In the genomic region with DNA sequence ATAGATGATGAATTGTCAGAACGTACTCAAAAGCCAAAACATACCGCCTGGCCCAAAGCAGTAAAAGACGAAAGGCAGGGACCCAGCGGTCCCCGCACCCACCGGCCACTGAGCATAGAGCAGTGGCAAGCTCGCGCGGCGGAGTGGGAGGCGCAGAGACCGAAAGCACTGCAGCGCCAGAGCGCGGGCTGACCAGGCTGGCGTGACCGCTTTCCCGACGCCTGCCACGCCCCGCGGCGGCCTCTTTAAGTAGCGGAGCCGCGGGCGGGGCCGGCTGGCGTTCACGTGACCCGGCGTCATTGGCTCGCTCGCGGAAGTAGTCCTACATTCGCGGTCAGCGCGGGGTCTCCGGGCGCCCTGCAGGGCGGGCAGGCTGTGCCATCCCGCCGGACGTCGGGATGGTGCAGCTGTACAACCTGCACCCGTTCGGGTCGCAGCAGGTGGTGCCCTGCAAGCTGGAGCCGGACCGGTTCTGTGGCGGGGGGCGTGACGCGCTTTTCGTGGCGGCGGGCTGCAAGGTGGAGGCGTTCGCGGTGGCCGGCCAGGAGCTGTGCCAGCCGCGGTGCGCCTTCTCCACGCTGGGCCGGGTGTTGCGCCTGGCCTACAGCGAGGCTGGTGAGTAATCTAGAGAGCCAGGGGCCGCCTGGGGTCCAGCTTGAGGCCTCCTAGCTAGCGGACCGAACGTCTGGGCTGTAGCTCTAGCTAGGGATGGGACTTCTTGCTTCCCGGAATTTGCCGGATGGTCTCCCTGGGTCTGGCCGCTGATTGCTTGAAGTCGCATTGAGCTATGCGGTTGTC, we compare ENCODE assay signal across 1 cellular context.
TF ChIP-seq lines count a peak whose summit lies in the region.

A gene with protein sequence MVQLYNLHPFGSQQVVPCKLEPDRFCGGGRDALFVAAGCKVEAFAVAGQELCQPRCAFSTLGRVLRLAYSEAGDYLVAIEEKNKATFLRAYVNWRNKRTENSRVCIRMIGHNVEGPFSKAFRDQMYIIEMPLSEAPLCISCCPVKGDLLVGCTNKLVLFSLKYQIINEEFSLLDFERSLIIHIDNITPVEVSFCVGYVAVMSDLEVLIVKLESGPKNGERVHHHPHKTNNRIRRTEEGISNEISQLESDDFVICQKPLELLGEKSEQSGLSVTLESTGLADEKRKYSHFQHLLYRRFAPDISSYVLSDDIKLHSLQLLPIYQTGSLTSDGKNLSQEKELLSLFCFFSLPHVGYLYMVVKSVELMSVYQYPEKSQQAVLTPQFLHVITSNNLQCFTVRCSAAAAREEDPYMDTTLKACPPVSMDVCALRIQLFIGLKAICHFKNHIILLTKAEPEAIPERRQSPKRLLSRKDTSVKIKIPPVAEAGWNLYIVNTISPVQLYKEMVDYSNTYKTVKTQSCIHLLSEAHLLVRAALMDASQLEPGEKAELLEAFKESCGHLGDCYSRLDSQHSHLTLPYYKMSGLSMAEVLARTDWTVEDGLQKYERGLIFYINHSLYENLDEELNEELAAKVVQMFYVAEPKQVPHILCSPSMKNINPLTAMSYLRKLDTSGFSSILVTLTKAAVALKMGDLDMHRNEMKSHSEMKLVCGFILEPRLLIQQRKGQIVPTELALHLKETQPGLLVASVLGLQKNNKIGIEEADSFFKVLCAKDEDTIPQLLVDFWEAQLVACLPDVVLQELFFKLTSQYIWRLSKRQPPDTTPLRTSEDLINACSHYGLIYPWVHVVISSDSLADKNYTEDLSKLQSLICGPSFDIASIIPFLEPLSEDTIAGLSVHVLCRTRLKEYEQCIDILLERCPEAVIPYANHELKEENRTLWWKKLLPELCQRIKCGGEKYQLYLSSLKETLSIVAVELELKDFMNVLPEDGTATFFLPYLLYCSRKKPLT (plus strand): TSS at position 313 of the 798 bp plus-strand sequence. CDS start 86 bp downstream, at position 399.

TF ChIP-seq in K562, 482 proteins besides CTCF, POLR2A, EP300 and RAD21 (continued from another document and continues in another):
- TF ChIP-seq JUND (IDR thresholded peaks at IDR 0.05; ENCODE audit: borderline replicate concordance, low read depth, low read length), result peak; percentile 60
- TF ChIP-seq JUND (tag; IDR thresholded peaks at IDR 0.05; ENCODE audit: borderline replicate concordance, low read depth, low read length), result peak; percentile 50; the same call in 1 of the 3 replicates
- no peak for TF ChIP-seq ZNF717 (CRISPR knock-in tag; IDR thresholded peaks at IDR 0.05)
- TF ChIP-seq ZBTB7A (IDR thresholded peaks at IDR 0.05; ENCODE audit: borderline replicate concordance, control insufficient read depth, low read depth, low read length), result peak; percentile 65; the same call in 1 of the 2 replicates
- no peak for TF ChIP-seq ZNF551 (CRISPR knock-in tag; IDR thresholded peaks at IDR 0.05)
- TF ChIP-seq, protein P1, sequence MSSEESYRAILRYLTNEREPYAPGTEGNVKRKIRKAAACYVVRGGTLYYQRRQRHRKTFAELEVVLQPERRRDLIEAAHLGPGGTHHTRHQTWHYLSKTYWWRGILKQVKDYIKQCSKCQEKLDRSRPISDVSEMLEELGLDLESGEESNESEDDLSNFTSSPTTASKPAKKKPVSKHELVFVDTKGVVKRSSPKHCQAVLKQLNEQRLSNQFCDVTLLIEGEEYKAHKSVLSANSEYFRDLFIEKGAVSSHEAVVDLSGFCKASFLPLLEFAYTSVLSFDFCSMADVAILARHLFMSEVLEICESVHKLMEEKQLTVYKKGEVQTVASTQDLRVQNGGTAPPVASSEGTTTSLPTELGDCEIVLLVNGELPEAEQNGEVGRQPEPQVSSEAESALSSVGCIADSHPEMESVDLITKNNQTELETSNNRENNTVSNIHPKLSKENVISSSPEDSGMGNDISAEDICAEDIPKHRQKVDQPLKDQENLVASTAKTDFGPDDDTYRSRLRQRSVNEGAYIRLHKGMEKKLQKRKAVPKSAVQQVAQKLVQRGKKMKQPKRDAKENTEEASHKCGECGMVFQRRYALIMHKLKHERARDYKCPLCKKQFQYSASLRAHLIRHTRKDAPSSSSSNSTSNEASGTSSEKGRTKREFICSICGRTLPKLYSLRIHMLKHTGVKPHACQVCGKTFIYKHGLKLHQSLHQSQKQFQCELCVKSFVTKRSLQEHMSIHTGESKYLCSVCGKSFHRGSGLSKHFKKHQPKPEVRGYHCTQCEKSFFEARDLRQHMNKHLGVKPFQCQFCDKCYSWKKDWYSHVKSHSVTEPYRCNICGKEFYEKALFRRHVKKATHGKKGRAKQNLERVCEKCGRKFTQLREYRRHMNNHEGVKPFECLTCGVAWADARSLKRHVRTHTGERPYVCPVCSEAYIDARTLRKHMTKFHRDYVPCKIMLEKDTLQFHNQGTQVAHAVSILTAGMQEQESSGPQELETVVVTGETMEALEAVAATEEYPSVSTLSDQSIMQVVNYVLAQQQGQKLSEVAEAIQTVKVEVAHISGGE (CRISPR knock-in tag; IDR thresholded peaks at IDR 0.05), result peak; percentile 11 to 56 (median 48); a peak in 2 of 6 replicates
- 0 out of 2 replicates have a peak, but pooled peaks have one; percentile 23 for TF ChIP-seq NR4A1 (CRISPR knock-in tag; IDR thresholded peaks at IDR 0.05)
- TF ChIP-seq NR4A1 (tag; IDR thresholded peaks at IDR 0.05), result no peak
- 0 out of 2 replicates have a peak, but pooled peaks have one; percentile 33 for TF ChIP-seq ATF3 (IDR thresholded peaks at IDR 0.05)
- TF ChIP-seq ATF3 (CRISPR knock-in tag; conservative IDR thresholded peaks at IDR 0.05), result no peak
- no peak for TF ChIP-seq CEBPZ (IDR thresholded peaks at IDR 0.05; ENCODE audit: borderline replicate concordance, low read depth, low read length)
- TF ChIP-seq, protein P2, sequence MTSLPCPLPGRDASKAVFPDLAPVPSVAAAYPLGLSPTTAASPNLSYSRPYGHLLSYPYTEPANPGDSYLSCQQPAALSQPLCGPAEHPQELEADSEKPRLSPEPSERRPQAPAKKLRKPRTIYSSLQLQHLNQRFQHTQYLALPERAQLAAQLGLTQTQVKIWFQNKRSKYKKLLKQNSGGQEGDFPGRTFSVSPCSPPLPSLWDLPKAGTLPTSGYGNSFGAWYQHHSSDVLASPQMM (CRISPR knock-in tag; IDR thresholded peaks at IDR 0.05), result no peak
- no peak for TF ChIP-seq TAF15 (IDR thresholded peaks at IDR 0.05; ENCODE audit: low read depth, low read length)
- TF ChIP-seq, protein P3, sequence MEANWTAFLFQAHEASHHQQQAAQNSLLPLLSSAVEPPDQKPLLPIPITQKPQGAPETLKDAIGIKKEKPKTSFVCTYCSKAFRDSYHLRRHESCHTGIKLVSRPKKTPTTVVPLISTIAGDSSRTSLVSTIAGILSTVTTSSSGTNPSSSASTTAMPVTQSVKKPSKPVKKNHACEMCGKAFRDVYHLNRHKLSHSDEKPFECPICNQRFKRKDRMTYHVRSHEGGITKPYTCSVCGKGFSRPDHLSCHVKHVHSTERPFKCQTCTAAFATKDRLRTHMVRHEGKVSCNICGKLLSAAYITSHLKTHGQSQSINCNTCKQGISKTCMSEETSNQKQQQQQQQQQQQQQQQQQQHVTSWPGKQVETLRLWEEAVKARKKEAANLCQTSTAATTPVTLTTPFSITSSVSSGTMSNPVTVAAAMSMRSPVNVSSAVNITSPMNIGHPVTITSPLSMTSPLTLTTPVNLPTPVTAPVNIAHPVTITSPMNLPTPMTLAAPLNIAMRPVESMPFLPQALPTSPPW (CRISPR knock-in tag; IDR thresholded peaks at IDR 0.05), result peak; percentile 64
- no peak for TF ChIP-seq MBD1 (CRISPR knock-in tag; IDR thresholded peaks at IDR 0.05)
- TF ChIP-seq BCOR (IDR thresholded peaks at IDR 0.05), result peak; percentile 77; the same call in 1 of the 2 replicates
- TF ChIP-seq STAG1 (CRISPR knock-in tag; IDR thresholded peaks at IDR 0.05; ENCODE audit: borderline replicate concordance), result no peak
- no peak for TF ChIP-seq ZNF232 (CRISPR knock-in tag; IDR thresholded peaks at IDR 0.05)
- peak; percentile 79 to 93 for TF ChIP-seq E2F6 (IDR thresholded peaks at IDR 0.05; ENCODE audit: borderline replicate concordance in 1 of 2, extremely low read depth in 1 of 2, insufficient read depth in 1 of 2, insufficient read length in 1 of 2, low read depth in 1 of 2, low read length in 1 of 2, poor library complexity in 1 of 2, severe bottlenecking in 1 of 2)
- peak; percentile 66 for TF ChIP-seq SUPT5H (IDR thresholded peaks at IDR 0.05)
- 0 out of 4 replicates have a peak, but pooled peaks of 1 of the 2 experiments have one; percentile 12 for TF ChIP-seq MLLT1 (IDR thresholded peaks at IDR 0.05)
- TF ChIP-seq, protein P4, sequence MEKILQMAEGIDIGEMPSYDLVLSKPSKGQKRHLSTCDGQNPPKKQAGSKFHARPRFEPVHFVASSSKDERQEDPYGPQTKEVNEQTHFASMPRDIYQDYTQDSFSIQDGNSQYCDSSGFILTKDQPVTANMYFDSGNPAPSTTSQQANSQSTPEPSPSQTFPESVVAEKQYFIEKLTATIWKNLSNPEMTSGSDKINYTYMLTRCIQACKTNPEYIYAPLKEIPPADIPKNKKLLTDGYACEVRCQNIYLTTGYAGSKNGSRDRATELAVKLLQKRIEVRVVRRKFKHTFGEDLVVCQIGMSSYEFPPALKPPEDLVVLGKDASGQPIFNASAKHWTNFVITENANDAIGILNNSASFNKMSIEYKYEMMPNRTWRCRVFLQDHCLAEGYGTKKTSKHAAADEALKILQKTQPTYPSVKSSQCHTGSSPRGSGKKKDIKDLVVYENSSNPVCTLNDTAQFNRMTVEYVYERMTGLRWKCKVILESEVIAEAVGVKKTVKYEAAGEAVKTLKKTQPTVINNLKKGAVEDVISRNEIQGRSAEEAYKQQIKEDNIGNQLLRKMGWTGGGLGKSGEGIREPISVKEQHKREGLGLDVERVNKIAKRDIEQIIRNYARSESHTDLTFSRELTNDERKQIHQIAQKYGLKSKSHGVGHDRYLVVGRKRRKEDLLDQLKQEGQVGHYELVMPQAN (IDR thresholded peaks at IDR 0.05; ENCODE audit: borderline replicate concordance), result peak; percentile 89
- peak; percentile 97 for TF ChIP-seq USF2 (CRISPR knock-in tag; IDR thresholded peaks at IDR 0.05)
- TF ChIP-seq ZNF140 (CRISPR knock-in tag; IDR thresholded peaks at IDR 0.05), result no peak
- no peak for TF ChIP-seq SRSF7 (optimal IDR thresholded peaks at IDR 0.05; ENCODE audit: low read depth, low read length)
- TF ChIP-seq SMC3 (conservative IDR thresholded peaks at IDR 0.05; ENCODE audit: insufficient read depth, low read depth, low read length), result no peak
- TF ChIP-seq NFIC (IDR thresholded peaks at IDR 0.05), result peak; percentile 27
- 0 out of 2 replicates have a peak, but pooled peaks have one; percentile 13 for TF ChIP-seq ZNF830 (CRISPR knock-in tag; IDR thresholded peaks at IDR 0.05)
